ENCODE assay signal across 16 cellular contexts in the genomic region with DNA sequence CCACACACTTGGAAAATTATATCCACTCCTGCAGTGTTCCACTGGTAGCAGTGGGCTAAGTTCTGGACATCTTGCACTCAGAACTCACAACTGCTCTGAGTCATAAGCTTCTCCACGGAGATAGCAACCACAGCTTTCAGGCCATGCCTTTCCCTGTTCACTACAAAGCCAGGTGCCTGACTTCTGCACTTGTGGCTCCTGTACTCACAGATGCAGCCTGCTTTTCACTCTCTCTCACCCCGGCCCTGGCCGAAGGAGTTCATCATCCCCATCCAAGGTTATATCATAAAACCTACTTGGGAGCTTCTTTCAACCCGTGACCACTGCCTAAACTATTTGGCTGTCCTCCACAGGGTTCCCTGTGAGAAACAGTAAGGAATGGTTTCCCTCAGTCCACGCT.
DNase-seq lines count a peak whose midpoint lies in the region; ATAC-seq, FAIRE-seq and TF ChIP-seq lines count a peak whose summit lies in the region.
"Had no signal": no experiment of that assay in that cellular context is flagged by ENCODE, and none has a peak within 500 bp of the region (broad histone marks: within the 10 kb centered on the region; RNA-seq: fewer than 3 reads in every experiment).

No MANE protein-coding gene starts in this region.

- H3K4me1 ChIP-seq in MM.1S (ENCODE audit: low read length): 0 out of 2 replicates have a peak, but pooled peaks cover 4% of the 10 kb centered on the region
- H3K4me1 ChIP-seq in astrocyte (ENCODE audit: insufficient read depth, low read length): no peaks in the 10 kb centered on the region
- H3K4me1 ChIP-seq in BE2C: no peaks in the 10 kb centered on the region
- H3K4me1 ChIP-seq: A549 had no signal

- H3F3A ChIP-seq in MM.1S (ENCODE audit: insufficient read depth, low read length): no peaks in the 10 kb centered on the region

- H3K9me3 ChIP-seq in MM.1S (replicated peaks; ENCODE audit: insufficient read depth, low read length) (no peaks in the 10 kb centered on the region), astrocyte (ENCODE audit: insufficient read depth, low read depth, low read length) (no peaks in the 10 kb centered on the region), BE2C (no peaks in the 10 kb centered on the region)
- H3K9me3 ChIP-seq: A549 had no signal

- H3K9ac ChIP-seq in MM.1S (ENCODE audit: low read length) (no peak overlapping the region), astrocyte (ENCODE audit: low read length) (no peak overlapping the region)

- no peaks in the 10 kb centered on the region for H3K27me3 Mint-ChIP-seq in astrocyte (ENCODE audit: low read depth, unreplicated experiment)
- H3K27me3 Mint-ChIP-seq: IgD-negative memory B cell had no signal

- no peak overlapping the region for H3K4me2 ChIP-seq in MM.1S (ENCODE audit: low read depth, low read length)
- H3K4me2 ChIP-seq in astrocyte (ENCODE audit: low read length): no peak overlapping the region
- H3K4me2 ChIP-seq: A549 had no signal

- H3K4me3 Mint-ChIP-seq in astrocyte (ENCODE audit: unreplicated experiment): no peak overlapping the region
- H3K4me3 Mint-ChIP-seq: CD14-positive monocyte; CD8-positive, alpha-beta T cell; H9; IgD-negative memory B cell had no signal

- H3K36me3 Mint-ChIP-seq in astrocyte (ENCODE audit: low read depth, unreplicated experiment): no peaks in the 10 kb centered on the region
- H3K36me3 Mint-ChIP-seq: CD14-positive monocyte; CD8-positive, alpha-beta T cell; IgD-negative memory B cell had no signal

- no peak overlapping the region for H3K4me3 ChIP-seq in MM.1S (ENCODE audit: low read length)
- no peak overlapping the region for H3K4me3 ChIP-seq in astrocyte (ENCODE audit: insufficient read depth, low read depth, low read length)
- no peak overlapping the region for H3K4me3 ChIP-seq in fibroblast of pulmonary artery (replicated peaks; ENCODE audit: low read depth, low read length)
- H3K4me3 ChIP-seq in BE2C (ENCODE audit: low read depth, low read length): no peak overlapping the region
- H3K4me3 ChIP-seq: A549 had no signal

- peak; percentile 20 for FAIRE-seq in astrocyte (lab: Jason Lieb, UNC)
- FAIRE-seq: A549, D721Med, GM18507 had no signal

- no peak overlapping the region for H3K27ac ChIP-seq in MM.1S (ENCODE audit: low read length)
- no peak overlapping the region for H3K27ac ChIP-seq in astrocyte (ENCODE audit: low read depth, low read length)
- H3K27ac ChIP-seq: A549 had no signal

- no peak overlapping the region for H2AFZ ChIP-seq in MM.1S (ENCODE audit: low read length)
- H2AFZ ChIP-seq in astrocyte (ENCODE audit: low read depth, low read length): no peak overlapping the region

- ATAC-seq in HG03457 (IDR thresholded peaks at IDR 0.05; ENCODE audit: unreplicated experiment): no peak
- ATAC-seq: A549; CD8-positive, alpha-beta T cell had no signal

- peaks cover 2% of the 10 kb centered on the region for H3K9me3 Mint-ChIP-seq in astrocyte (ENCODE audit: unreplicated experiment)

- no peaks in the 10 kb centered on the region for H3K36me3 ChIP-seq in MM.1S (replicated peaks; ENCODE audit: insufficient read depth, low read length)
- H3K36me3 ChIP-seq in astrocyte (ENCODE audit: insufficient read depth, low read length): no peaks in the 10 kb centered on the region
- no peaks in the 10 kb centered on the region for H3K36me3 ChIP-seq in BE2C

- TF ChIP-seq CTCF in MM.1S (IDR thresholded peaks at IDR 0.05; ENCODE audit: low read length) (no peak), astrocyte (IDR thresholded peaks at IDR 0.05; ENCODE audit: insufficient read depth, low read depth, low read length) (no peak), fibroblast of pulmonary artery (IDR thresholded peaks at IDR 0.05; ENCODE audit: low read length, missing control alignments) (no peak), BE2C (IDR thresholded peaks at IDR 0.05; ENCODE audit: low read depth, low read length) (no peak)

- H3K27me3 ChIP-seq in MM.1S (replicated peaks; ENCODE audit: insufficient read depth, low read length) (no peaks in the 10 kb centered on the region), astrocyte (ENCODE audit: insufficient read depth, low read length) (no peaks in the 10 kb centered on the region), BE2C (no peaks in the 10 kb centered on the region)

- peaks cover 11% of the 10 kb centered on the region for H3K4me1 Mint-ChIP-seq in astrocyte (ENCODE audit: low read depth, unreplicated experiment)
- H3K4me1 Mint-ChIP-seq: CD14-positive monocyte, IgD-negative memory B cell had no signal

- no peaks in the 10 kb centered on the region for H3K79me2 ChIP-seq in MM.1S (ENCODE audit: low read length)
- no peaks in the 10 kb centered on the region for H3K79me2 ChIP-seq in astrocyte (ENCODE audit: insufficient read depth, low read length)

- no peak overlapping the region for H3K27ac Mint-ChIP-seq in astrocyte (ENCODE audit: unreplicated experiment)
- H3K27ac Mint-ChIP-seq: CD14-positive monocyte; CD8-positive, alpha-beta T cell; H9; IgD-negative memory B cell had no signal

- DNase-seq in MM.1S (peak; percentile 10), astrocyte (ENCODE audit: low read depth) (peak; percentile 5), fibroblast of pulmonary artery (ENCODE audit: low read depth) (peak; percentile 7), DMS53 treated with DMSO at 0.1 percent for 48 hours (lab: John Stamatoyannopoulos, UW; ENCODE audit: unreplicated experiment) (no peak), BE2C (no peak)
- DNase-seq: CD8-positive, alpha-beta T cell; COR-L47; DND-41; GOT3; H9 had no signal

- H4K20me1 ChIP-seq in MM.1S (ENCODE audit: insufficient read depth, low read length) (no peaks in the 10 kb centered on the region), astrocyte (ENCODE audit: insufficient read depth, low read length) (no peaks in the 10 kb centered on the region)

- H3K9me2 ChIP-seq in MM.1S (replicated peaks; ENCODE audit: insufficient read depth, low read length): no peaks in the 10 kb centered on the region

Comparison
In these comparisons a context has a peak if more than half of its experiments do, and no peak if none do; other contexts are left out.
1. DNase-seq: peak in MM.1S (single experiment), astrocyte (single experiment) and fibroblast of pulmonary artery (single experiment); none in DMS53 treated with DMSO at 0.1 percent for 48 hours (single experiment) and BE2C (single experiment).